Comparison of ENCODE assay signal across 7 cellular contexts in the genomic region with DNA sequence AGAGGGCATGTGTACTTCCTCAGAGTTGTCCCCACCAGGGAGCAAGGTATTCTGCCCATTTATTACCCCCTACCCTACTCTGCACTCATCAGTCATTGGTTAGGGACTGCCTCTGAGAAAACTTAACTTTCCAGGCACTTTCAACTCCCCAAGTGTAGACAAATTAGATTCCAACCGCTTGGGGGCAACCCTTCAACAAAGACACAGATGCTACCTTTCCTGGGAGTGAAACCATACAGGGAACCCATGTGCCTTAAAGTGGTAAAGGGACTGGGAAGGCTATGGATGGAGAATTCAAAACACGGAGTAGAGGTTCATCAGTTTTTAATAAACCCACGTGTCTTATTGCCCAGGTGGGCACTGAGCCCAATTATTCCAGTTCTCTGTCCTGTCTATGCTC. TPM values are rescaled to one million over a fixed set of nuclear protein-coding genes. Genes with fewer than 3 reads are reported as not detected.
DNase-seq lines count a peak whose midpoint lies in the region; ATAC-seq and TF ChIP-seq lines count a peak whose summit lies in the region.

No MANE protein-coding gene starts in this region.

- intact Hi-C loops in prostate gland (cut with DNase I): no loop called here

- no peak overlapping the region for H2AFZ ChIP-seq in OCI-LY3 (ENCODE audit: low read depth, low read length)

- H3K4me1 ChIP-seq in OCI-LY3 (ENCODE audit: low read length): no peaks in the 10 kb centered on the region
- no peaks in the 10 kb centered on the region for H3K4me1 ChIP-seq in prostate gland (replicated peaks)
- no peaks in the 10 kb centered on the region for H3K4me1 ChIP-seq in suprapubic skin

- no peaks in the 10 kb centered on the region for H4K20me1 ChIP-seq in OCI-LY3 (ENCODE audit: insufficient read depth, low read length)

- no peak overlapping the region for H3K4me2 ChIP-seq in OCI-LY3 (ENCODE audit: low read length)

- no peaks in the 10 kb centered on the region for H3K79me2 ChIP-seq in OCI-LY3 (ENCODE audit: low read length)

- H3K27me3 ChIP-seq in OCI-LY3 (ENCODE audit: low read depth, low read length) (peaks cover 16% of the 10 kb centered on the region), prostate gland (replicated peaks; ENCODE audit: insufficient read depth) (no peaks in the 10 kb centered on the region), suprapubic skin (no peaks in the 10 kb centered on the region)

- TF ChIP-seq EP300 in suprapubic skin (IDR thresholded peaks at IDR 0.05): no peak

- TF ChIP-seq CTCF in OCI-LY3 (IDR thresholded peaks at IDR 0.05; ENCODE audit: low read depth, low read length) (peak; percentile 73), fibroblast of the aortic adventitia (IDR thresholded peaks at IDR 0.05; ENCODE audit: insufficient read depth, low read length) (peak; percentile 60), prostate gland (IDR thresholded peaks at IDR 0.05) (peak in 3 of 4 experiments; percentile 24 to 45 (median 31)), suprapubic skin (IDR thresholded peaks at IDR 0.05) (no peak)

- TF ChIP-seq POLR2A in prostate gland (IDR thresholded peaks at IDR 0.05): no peak
- TF ChIP-seq POLR2A in suprapubic skin (IDR thresholded peaks at IDR 0.05): no peak

- H3K4me3 ChIP-seq in OCI-LY3 (ENCODE audit: low read length) (no peak overlapping the region), fibroblast of the aortic adventitia (ENCODE audit: low read depth, low read length) (no peak overlapping the region), prostate gland (no peak overlapping the region), suprapubic skin (no peak overlapping the region)

- H3K9ac ChIP-seq in OCI-LY3 (ENCODE audit: low read length): no peak overlapping the region

- H3K36me3 ChIP-seq in OCI-LY3 (replicated peaks; ENCODE audit: low read depth, low read length) (no peaks in the 10 kb centered on the region), prostate gland (no peaks in the 10 kb centered on the region), suprapubic skin (no peaks in the 10 kb centered on the region)

- no peaks in the 10 kb centered on the region for H3K9me3 ChIP-seq in OCI-LY3 (ENCODE audit: insufficient read depth, low read length)
- H3K9me3 ChIP-seq in prostate gland: no peaks in the 10 kb centered on the region
- H3K9me3 ChIP-seq in suprapubic skin: no peaks in the 10 kb centered on the region

- WGBS in prostate gland: 16% methylated on average over 3 of the region's 3 CpGs
- 43% methylated on average over 3 of the region's 3 CpGs for WGBS in suprapubic skin

- H3K27ac ChIP-seq in OCI-LY3 (ENCODE audit: low read length): no peak overlapping the region
- no peak overlapping the region for H3K27ac ChIP-seq in prostate gland
- H3K27ac ChIP-seq in suprapubic skin: no peak overlapping the region

- peak; percentile 69 for DNase-seq in fibroblast of the aortic adventitia (ENCODE audit: low read depth)
- peak; percentile 16 for DNase-seq in prostate gland (ENCODE audit: low spot score)
- DNase-seq in stimulated activated CD8-positive, alpha-beta memory T cell treated with anti-CD3 and anti-CD28 coated beads, Interleukin-4, amount 100 ng/mL, for 48 hours: no peak
- DNase-seq in activated T-cell treated with anti-CD3 and anti-CD28 coated beads, Interleukin-2, amount 50 U/mL, for 48 hours: no peak
- no peak for DNase-seq in suprapubic skin (ENCODE audit: low spot score in 2 of 2)

- ATAC-seq in GM21723 (IDR thresholded peaks at IDR 0.05; ENCODE audit: unreplicated experiment): peak; percentile 71

RNA-seq across cellular contexts. Expression of gene UBE2E2, which starts 19.4 kb away (rescaled TPM):
- total RNA-seq in fibroblast of the aortic adventitia (ENCODE audit: low replicate concordance): 36.7 and 49.1 TPM in 2 replicates
- 10 to 100 TPM; 25.9 to 48.7 TPM for total RNA-seq in prostate gland
- total RNA-seq in suprapubic skin: 10 to 100 TPM; 30.2 to 65.4 (median 34.8) TPM

Comparison
In these comparisons a context has a peak if more than half of its experiments do, and no peak if none do; other contexts are left out.
1. CTCF ChIP-seq: peak in OCI-LY3 (single experiment), fibroblast of the aortic adventitia (single experiment) and prostate gland (3 of 4); none in suprapubic skin (0 of 2).
2. DNase-seq: peak in fibroblast of the aortic adventitia (single experiment) and prostate gland (single experiment); none in stimulated activated CD8-positive, alpha-beta memory T cell treated with anti-CD3 and anti-CD28 coated beads, Interleukin-4, amount 100 ng/mL, for 48 hours (single experiment), activated T-cell treated with anti-CD3 and anti-CD28 coated beads, Interleukin-2, amount 50 U/mL, for 48 hours (0 of 2) and suprapubic skin (0 of 2).